In genomic region chr13:43720780-43721397, GRCh38 we compare ENCODE assay signal across 19 cellular contexts.
DNase-seq lines count a peak whose midpoint lies in the region; TF ChIP-seq lines count a peak whose summit lies in the region.
"Had no signal": no experiment of that assay in that cellular context is flagged by ENCODE, and none has a peak within 500 bp of the region (broad histone marks: within the 10 kb centered on the region; RNA-seq: fewer than 3 reads in every experiment).

No MANE protein-coding gene starts in this region.

- H3K4me1 ChIP-seq in adipocyte (ENCODE audit: control insufficient read depth, insufficient read depth, low read length) = peaks cover 7% of the 10 kb centered on the region
- H3K4me1 ChIP-seq: gastroesophageal sphincter had no signal

- H3K4me3 ChIP-seq in adipocyte (ENCODE audit: low read length) (no peak overlapping the region), fibroblast of mammary gland (ENCODE audit: control insufficient read depth, low read depth, low read length) (no peak overlapping the region)
- H3K4me3 ChIP-seq: gastroesophageal sphincter had no signal

- no peaks in the 10 kb centered on the region for H3K9me3 ChIP-seq in adipocyte (ENCODE audit: control insufficient read depth, low read length)
- H3K9me3 ChIP-seq: gastroesophageal sphincter had no signal

- peak; percentile 6 for DNase-seq in SIG-M5 treated with dmso at 0.1 percent for 504 hours (lab: John Stamatoyannopoulos, UW; ENCODE audit: unreplicated experiment)
- DNase-seq in SIG-M5 (lab: John Stamatoyannopoulos, UW) = no peak
- DNase-seq in adipocyte (ENCODE audit: low read depth) = peak; percentile 35
- DNase-seq in fibroblast of mammary gland (ENCODE audit: low read depth) = peak; percentile 74
- DNase-seq in stromal cell of bone marrow (ENCODE audit: low read depth) = peak; percentile 40
- DNase-seq in stimulated activated CD4-positive, alpha-beta T cell treated with anti-CD3 and anti-CD28 coated beads, Interleukin-4, amount 100 ng/mL, for 1 hour = no peak
- no peak for DNase-seq in SKM-1 treated with dmso at 0.1 percent for 144 hours (lab: John Stamatoyannopoulos, UW; ENCODE audit: unreplicated experiment)
- no peak for DNase-seq in HuH-7.5 (ENCODE audit: low spot score)
- DNase-seq: activated CD4-positive, alpha-beta T cell treated with anti-CD3 and anti-CD28 coated beads, Interleukin-2, amount 50 U/mL, for 48 hours; CD8-positive, alpha-beta T cell; erythroblast; hypothalamus; left ventricle myocardium superior; midbrain; NCI-H1092 treated with DMSO at 0.1 percent for 48 hours; NCI-H1930; NCI-H774; trophoblast cell had no signal

- H3K36me3 ChIP-seq in adipocyte (ENCODE audit: control insufficient read depth, insufficient read depth, low read length, severe bottlenecking) = no peaks in the 10 kb centered on the region
- H3K36me3 ChIP-seq: gastroesophageal sphincter had no signal

- no peak overlapping the region for H3K9ac ChIP-seq in adipocyte (ENCODE audit: low read length)

- H3K27me3 ChIP-seq in adipocyte (replicated peaks; ENCODE audit: control insufficient read depth, insufficient read depth, low read length) = no peaks in the 10 kb centered on the region
- H3K27me3 ChIP-seq: gastroesophageal sphincter had no signal

- TF ChIP-seq CTCF in fibroblast of mammary gland (conservative IDR thresholded peaks at IDR 0.05; ENCODE audit: control insufficient read depth, insufficient read depth, low read depth, low read length) = no peak

Comparison
In these comparisons a context has a peak if more than half of its experiments do, and no peak if none do; other contexts are left out.
1. DNase-seq: peak in SIG-M5 treated with dmso at 0.1 percent for 504 hours (single experiment), adipocyte (single experiment), fibroblast of mammary gland (single experiment) and stromal cell of bone marrow (single experiment); none in SIG-M5 (single experiment), stimulated activated CD4-positive, alpha-beta T cell treated with anti-CD3 and anti-CD28 coated beads, Interleukin-4, amount 100 ng/mL, for 1 hour (single experiment), SKM-1 treated with dmso at 0.1 percent for 144 hours (single experiment) and HuH-7.5 (single experiment).